29 cellular contexts compared by ENCODE assay signal in the genomic region with DNA sequence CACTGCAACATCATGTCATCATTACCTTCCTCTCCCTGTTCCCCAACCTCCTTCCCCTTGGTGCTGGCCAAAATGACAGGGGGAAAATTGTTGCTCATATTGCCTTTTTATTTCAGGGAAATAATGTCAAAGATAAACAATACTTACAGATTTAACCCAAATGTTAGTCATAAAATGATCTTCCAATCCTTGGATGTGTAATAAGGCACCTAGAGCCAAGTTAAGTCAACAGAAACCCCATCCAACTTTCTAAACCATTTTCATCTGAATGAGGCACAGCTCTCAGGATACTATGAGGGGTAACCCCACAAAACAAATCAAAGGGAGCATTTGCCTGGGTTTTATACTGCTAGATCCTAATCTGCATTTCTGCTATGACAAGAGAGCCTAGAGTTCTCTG.
"Had no signal": no experiment of that assay in that cellular context is flagged by ENCODE, and none has a peak within 500 bp of the region (broad histone marks: within the 10 kb centered on the region; RNA-seq: fewer than 3 reads in every experiment).

No MANE protein-coding gene starts in this region.

- H3K4me3 ChIP-seq: ascending aorta, breast epithelium, cardiac muscle cell, colonic mucosa, gastroesophageal sphincter, heart right ventricle had no signal

- H3K4me1 ChIP-seq: ascending aorta, breast epithelium, gastroesophageal sphincter had no signal

- H3K36me3 Mint-ChIP-seq: activated CD4-positive, alpha-beta memory T cell treated with anti-CD3 and anti-CD28 coated beads for 36 hours; activated CD8-positive, alpha-beta memory T cell treated with anti-CD3 and anti-CD28 coated beads, Interleukin-2, amount 10 ng/mL, durations not matched to agents 7 days and 5 days; activated naive CD4-positive, alpha-beta T cell treated with anti-CD3 and anti-CD28 coated beads, Interleukin-2, amount 10 ng/mL, durations not matched to agents 7 days and 5 days; activated naive CD4-positive, alpha-beta T cell treated with anti-CD3 and anti-CD28 coated beads, Interleukin-2, amount 50 U/mL, for 72 hours; activated naive CD8-positive, alpha-beta T cell treated with anti-CD3 and anti-CD28 coated beads, Interleukin-2, amount 10 ng/mL, durations not matched to agents 7 days and 5 days; brain had no signal

- H3K4me1 Mint-ChIP-seq: activated CD4-positive, alpha-beta T cell treated with anti-CD3 and anti-CD28 coated beads for 36 hours; activated CD4-positive, alpha-beta T cell treated with anti-CD3 and anti-CD28 coated beads, Interleukin-2, amount 10 ng/mL, durations not matched to agents 24 days and 14 days; activated CD8-positive, alpha-beta memory T cell treated with anti-CD3 and anti-CD28 coated beads, Interleukin-2, amount 10 ng/mL, durations not matched to agents 7 days and 5 days; activated naive CD4-positive, alpha-beta T cell treated with anti-CD3 and anti-CD28 coated beads, Interleukin-2, amount 10 ng/mL, durations not matched to agents 7 days and 5 days; activated naive CD8-positive, alpha-beta T cell treated with anti-CD3 and anti-CD28 coated beads, Interleukin-2, amount 10 ng/mL, durations not matched to agents 7 days and 5 days had no signal

- H3K27ac Mint-ChIP-seq: activated CD4-positive, alpha-beta memory T cell treated with anti-CD3 and anti-CD28 coated beads for 36 hours; activated CD4-positive, alpha-beta T cell treated with anti-CD3 and anti-CD28 coated beads for 36 hours; activated CD4-positive, alpha-beta T cell treated with anti-CD3 and anti-CD28 coated beads, Interleukin-2, amount 10 ng/mL, durations not matched to agents 24 days and 14 days; activated CD8-positive, alpha-beta memory T cell treated with anti-CD3 and anti-CD28 coated beads, Interleukin-2, amount 10 ng/mL, durations not matched to agents 7 days and 5 days; activated CD8-positive, alpha-beta T cell treated with anti-CD3 and anti-CD28 coated beads, Interleukin-2, amount 10 ng/mL, durations not matched to agents 7 days and 5 days; activated naive CD4-positive, alpha-beta T cell treated with anti-CD3 and anti-CD28 coated beads, Interleukin-2, amount 10 ng/mL, durations not matched to agents 7 days and 5 days; activated naive CD4-positive, alpha-beta T cell treated with anti-CD3 and anti-CD28 coated beads, Interleukin-2, amount 50 U/mL, for 72 hours; activated naive CD8-positive, alpha-beta T cell treated with anti-CD3 and anti-CD28 coated beads, Interleukin-2, amount 10 ng/mL, durations not matched to agents 7 days and 5 days; activated T-helper 1 cell treated with anti-CD3 and anti-CD28 coated beads, Interleukin-12 subunit alpha, Interleukin-12 subunit beta, Interleukin-2, Interleukin-4 antibody, amounts not matched to agents 30 ng/mL and 10 ng/mL and 1 ng/mL, durations not matched to agents 14 hours and 24 hours and 36 hours; activated T-helper 2 cell treated with anti-CD3 and anti-CD28 coated beads, Interferon-gamma antibody, Interleukin-2, Interleukin-4, amounts not matched to agents 10 μg/mL and 5 μg/mL and 100 μg/mL, durations not matched to agents 14 hours and 24 hours and 36 hours; brain had no signal

- DNase-seq: activated CD4-positive, alpha-beta memory T cell treated with anti-CD3 and anti-CD28 coated beads for 36 hours; activated CD4-positive, alpha-beta T cell treated with anti-CD3 and anti-CD28 coated beads for 36 hours; activated CD4-positive, alpha-beta T cell treated with anti-CD3 and anti-CD28 coated beads, Interleukin-2, amount 10 ng/mL, durations not matched to agents 24 days and 14 days; activated CD4-positive, CD25-positive, alpha-beta regulatory T cell; activated CD4-positive, CD25-positive, alpha-beta regulatory T cell treated with anti-CD3 and anti-CD28 coated beads, Interleukin-2, amount 50 U/mL, for 72 hours; activated CD8-positive, alpha-beta memory T cell treated with anti-CD3 and anti-CD28 coated beads, Interleukin-2, amount 10 ng/mL, durations not matched to agents 7 days and 5 days; activated CD8-positive, alpha-beta memory T cell treated with anti-CD3 and anti-CD28 coated beads, Interleukin-2, amount 50 U/mL, for 4 hours; activated CD8-positive, alpha-beta T cell treated with anti-CD3 and anti-CD28 coated beads, Interleukin-2, amount 10 ng/mL, durations not matched to agents 7 days and 5 days; activated effector memory CD4-positive, alpha-beta T cell treated with anti-CD3 and anti-CD28 coated beads, Interleukin-2, amount 50 U/mL, for 16 hours; activated naive CD4-positive, alpha-beta T cell treated with anti-CD3 and anti-CD28 coated beads, Interleukin-2, amount 10 ng/mL, durations not matched to agents 7 days and 5 days; activated naive CD8-positive, alpha-beta T cell treated with anti-CD3 and anti-CD28 coated beads, Interleukin-2, amount 10 ng/mL, durations not matched to agents 7 days and 5 days; activated T-cell treated with anti-CD3 and anti-CD28 coated beads, Interleukin-2, amount 50 U/mL, for 1 hour; activated T-cell treated with anti-CD3 and anti-CD28 coated beads, Interleukin-2, amount 50 U/mL, for 48 hours; central memory CD4-positive, alpha-beta T cell; cerebellar nuclear complex; effector CD8-positive, alpha-beta T cell; foreskin melanocyte; T-helper 2 cell had no signal

- H3K4me3 Mint-ChIP-seq: activated CD4-positive, alpha-beta memory T cell treated with anti-CD3 and anti-CD28 coated beads for 36 hours; activated CD4-positive, alpha-beta T cell treated with anti-CD3 and anti-CD28 coated beads for 36 hours; activated CD4-positive, alpha-beta T cell treated with anti-CD3 and anti-CD28 coated beads, Interleukin-2, amount 10 ng/mL, durations not matched to agents 24 days and 14 days; activated CD8-positive, alpha-beta memory T cell treated with anti-CD3 and anti-CD28 coated beads, Interleukin-2, amount 10 ng/mL, durations not matched to agents 7 days and 5 days; activated CD8-positive, alpha-beta T cell treated with anti-CD3 and anti-CD28 coated beads, Interleukin-2, amount 10 ng/mL, durations not matched to agents 7 days and 5 days; activated naive CD4-positive, alpha-beta T cell treated with anti-CD3 and anti-CD28 coated beads, Interleukin-2, amount 10 ng/mL, durations not matched to agents 7 days and 5 days; activated naive CD8-positive, alpha-beta T cell treated with anti-CD3 and anti-CD28 coated beads, Interleukin-2, amount 10 ng/mL, durations not matched to agents 7 days and 5 days; activated T-helper 1 cell treated with anti-CD3 and anti-CD28 coated beads, Interleukin-12 subunit alpha, Interleukin-12 subunit beta, Interleukin-2, Interleukin-4 antibody, amounts not matched to agents 30 ng/mL and 10 ng/mL and 1 ng/mL, durations not matched to agents 14 hours and 24 hours and 36 hours; brain had no signal

- ATAC-seq: activated CD4-positive, alpha-beta T cell treated with anti-CD3 and anti-CD28 coated beads for 36 hours; activated CD8-positive, alpha-beta memory T cell treated with anti-CD3 and anti-CD28 coated beads, Interleukin-2, amount 10 ng/mL, durations not matched to agents 7 days and 5 days; activated CD8-positive, alpha-beta T cell treated with anti-CD3 and anti-CD28 coated beads, Interleukin-2, amount 10 ng/mL, durations not matched to agents 7 days and 5 days; activated naive CD4-positive, alpha-beta T cell treated with anti-CD3 and anti-CD28 coated beads, Interleukin-2, amount 50 U/mL, for 72 hours; gastroesophageal sphincter; heart right ventricle had no signal

- H3K27ac ChIP-seq: ascending aorta, breast epithelium, cardiac muscle cell, colonic mucosa, epithelial cell of prostate, gastroesophageal sphincter, heart right ventricle had no signal

- H3K9me3 Mint-ChIP-seq: activated CD4-positive, alpha-beta memory T cell treated with anti-CD3 and anti-CD28 coated beads for 36 hours; activated CD4-positive, alpha-beta T cell treated with anti-CD3 and anti-CD28 coated beads, Interleukin-2, amount 10 ng/mL, durations not matched to agents 24 days and 14 days; activated T-helper 1 cell treated with anti-CD3 and anti-CD28 coated beads, Interleukin-12 subunit alpha, Interleukin-12 subunit beta, Interleukin-2, Interleukin-4 antibody, amounts not matched to agents 30 ng/mL and 10 ng/mL and 1 ng/mL, durations not matched to agents 14 hours and 24 hours and 36 hours had no signal

- H3K9me3 ChIP-seq: ascending aorta, breast epithelium, colonic mucosa, gastroesophageal sphincter, heart right ventricle had no signal

- H3K36me3 ChIP-seq: ascending aorta, breast epithelium, cardiac muscle cell, colonic mucosa, gastroesophageal sphincter, heart right ventricle had no signal

- H3K27me3 ChIP-seq: ascending aorta, breast epithelium, cardiac muscle cell, colonic mucosa, gastroesophageal sphincter, heart right ventricle had no signal

- H3K27me3 Mint-ChIP-seq: activated CD4-positive, alpha-beta memory T cell treated with anti-CD3 and anti-CD28 coated beads for 36 hours; activated CD4-positive, alpha-beta T cell treated with anti-CD3 and anti-CD28 coated beads for 36 hours; activated CD4-positive, alpha-beta T cell treated with anti-CD3 and anti-CD28 coated beads, Interleukin-2, amount 10 ng/mL, durations not matched to agents 24 days and 14 days; activated CD8-positive, alpha-beta memory T cell treated with anti-CD3 and anti-CD28 coated beads, Interleukin-2, amount 10 ng/mL, durations not matched to agents 7 days and 5 days; activated naive CD4-positive, alpha-beta T cell treated with anti-CD3 and anti-CD28 coated beads, Interleukin-2, amount 10 ng/mL, durations not matched to agents 7 days and 5 days; activated naive CD8-positive, alpha-beta T cell treated with anti-CD3 and anti-CD28 coated beads, Interleukin-2, amount 10 ng/mL, durations not matched to agents 7 days and 5 days had no signal
